23 cellular contexts compared by ENCODE assay signal in the genomic region with DNA sequence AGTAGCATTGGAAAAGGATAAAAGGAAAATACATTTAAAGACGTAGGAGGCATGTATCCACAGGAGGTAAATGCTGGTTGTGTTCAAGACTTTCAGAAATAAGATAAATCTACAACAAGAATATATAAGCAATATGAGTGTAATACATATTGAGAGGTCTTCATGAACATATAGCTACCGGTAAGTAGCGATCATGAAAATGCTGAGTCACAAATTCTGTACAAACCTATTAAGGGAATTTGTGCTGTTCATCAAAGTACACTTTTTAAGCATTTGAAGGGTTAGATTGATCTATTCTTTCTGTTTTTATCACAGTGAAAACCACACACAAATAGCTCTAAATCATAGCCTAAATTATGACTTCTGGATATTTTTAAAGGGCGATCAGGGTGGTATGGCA.
"Had no signal": no experiment of that assay in that cellular context is flagged by ENCODE, and none has a peak within 500 bp of the region (broad histone marks: within the 10 kb centered on the region; RNA-seq: fewer than 3 reads in every experiment).

No MANE protein-coding gene starts in this region.

- ATAC-seq: heart right ventricle; mucosa of descending colon; naive thymus-derived CD4-positive, alpha-beta T cell; natural killer cell treated with Interleukin-12 subunit alpha and Interleukin-12 subunit beta and Interleukin-15 and Interleukin-18, amount 100 ng/mL, for 72 hours; right cardiac atrium; stimulated activated effector memory CD8-positive, alpha-beta T cell treated with anti-CD3 and anti-CD28 coated beads, Interleukin-12 subunit alpha, Interleukin-12 subunit beta, amount 100 ng/mL, for 72 hours; upper lobe of right lung had no signal

- H3K4me1 ChIP-seq: heart right ventricle, left ventricle myocardium inferior, parathyroid adenoma, sigmoid colon, spleen, suprapubic skin, tibial artery, upper lobe of right lung had no signal

- FAIRE-seq: small intestine, urothelium cell line had no signal

- H3K4me2 ChIP-seq: hepatocyte had no signal

- DNase-seq: heart right ventricle; islet precursor cell; left ventricle myocardium inferior; midbrain; mucosa of descending colon; naive thymus-derived CD4-positive, alpha-beta T cell; retina; right cardiac atrium; sigmoid colon; small intestine; spleen; stimulated activated CD4-positive, alpha-beta T cell treated with anti-CD3 and anti-CD28 coated beads, Interleukin-4, amount 100 ng/mL, for 24 hours; stimulated activated naive CD4-positive, alpha-beta T cell; tibial artery; trophoblast cell; upper lobe of right lung had no signal

- H3K9ac ChIP-seq: parathyroid adenoma had no signal

- H3K4me3 ChIP-seq: heart right ventricle, hepatocyte, left ventricle myocardium inferior, mucosa of descending colon, sigmoid colon, spleen, suprapubic skin, thoracic aorta, tibial artery, upper lobe of right lung had no signal

- H3K9me3 ChIP-seq: heart right ventricle, left ventricle myocardium inferior, mucosa of descending colon, sigmoid colon, spleen, suprapubic skin, thoracic aorta, tibial artery, upper lobe of right lung had no signal

- H3K27me3 ChIP-seq: heart right ventricle, hepatocyte, sigmoid colon, spleen, suprapubic skin, tibial artery, upper lobe of right lung had no signal

- H3K79me2 ChIP-seq: hepatocyte, parathyroid adenoma had no signal

- H3K27ac ChIP-seq: heart right ventricle, hepatocyte, left ventricle myocardium inferior, parathyroid adenoma, sigmoid colon, spleen, suprapubic skin, thoracic aorta, tibial artery, upper lobe of right lung had no signal

- H2AFZ ChIP-seq: hepatocyte, parathyroid adenoma had no signal

- H3K36me3 ChIP-seq: heart right ventricle, left ventricle myocardium inferior, sigmoid colon, spleen, suprapubic skin, thoracic aorta, tibial artery, upper lobe of right lung had no signal
